Comparison of ENCODE assay signal across 28 cellular contexts in genomic region chr2:181626671-181627070, GRCh38. TPM values are rescaled to one million over a fixed set of nuclear protein-coding genes. Genes with fewer than 3 reads are reported as not detected.
DNase-seq lines count a peak whose midpoint lies in the region; ATAC-seq, FAIRE-seq and TF ChIP-seq lines count a peak whose summit lies in the region.
"Had no signal": no experiment of that assay in that cellular context is flagged by ENCODE, and none has a peak within 500 bp of the region (broad histone marks: within the 10 kb centered on the region; RNA-seq: fewer than 3 reads in every experiment).

No MANE protein-coding gene starts in this region.

- no peak for FAIRE-seq in HepG2 (lab: Jason Lieb, UNC)
- FAIRE-seq: GM19239, HTR-8/SVneo, RCC 7860 had no signal

- H3K27me3 ChIP-seq in right lobe of liver (no peaks in the 10 kb centered on the region), HepG2 (ENCODE audit: control insufficient read depth in 1 of 2, insufficient read depth in 2 of 2, low read length in 2 of 2) (no peaks in the 10 kb centered on the region)

- no peak for DNase-seq in right lobe of liver
- DNase-seq in HepG2 (ENCODE audit: low spot score), result no peak
- peak; percentile 47 for DNase-seq in NCI-H446 treated with DMSO at 0.1 percent for 48 hours (lab: John Stamatoyannopoulos, UW)
- DNase-seq in fibroblast of mammary gland (ENCODE audit: low read depth), result peak; percentile 10
- DNase-seq in posterior cingulate gyrus, result no peak
- DNase-seq: CD4-positive, CD25-positive, alpha-beta regulatory T cell; GF-D8; GOT3; HCEC 1CT; IMR-90; MG63; NCI-H1048; NCI-H1436; NCI-H187 treated with DMSO at 0.1 percent for 48 hours; NCI-H510A; NCI-H774 had no signal

- TF ChIP-seq EP300 in HepG2 (IDR thresholded peaks at IDR 0.05; ENCODE audit: low read depth in 2 of 2, low read length in 2 of 2), result no peak
- TF ChIP-seq EP300 in HepG2 (CRISPR knock-in tag; IDR thresholded peaks at IDR 0.05; ENCODE audit: borderline replicate concordance), result no peak

- no peaks in the 10 kb centered on the region for H3K4me1 Mint-ChIP-seq in stimulated activated memory B cell treated with anti-CD40 and anti-IgM and Interleukin-4, amounts not matched to agents 10 μg/mL and 1 μg/mL and 100 μg/mL, for 72 hours
- H3K4me1 Mint-ChIP-seq: CD4-positive, CD25-positive, alpha-beta regulatory T cell had no signal

- H3K79me2 ChIP-seq in HepG2 (ENCODE audit: insufficient read depth, low read length), result no peaks in the 10 kb centered on the region

- BruUV-seq in HepG2 (replicated peaks; lab: Mats Ljungman, UMichigan), result no TSS peak

- peak in 3 of 4 donors; percentile 31 to 86 (median 64) for ATAC-seq in right lobe of liver
- no peak for ATAC-seq in HepG2
- peak; percentile 8 for ATAC-seq in stimulated activated memory B cell treated with anti-CD40 and anti-IgM and Interleukin-4, amounts not matched to agents 10 μg/mL and 1 μg/mL and 100 μg/mL, for 72 hours
- ATAC-seq in HG02610 (IDR thresholded peaks at IDR 0.05; ENCODE audit: unreplicated experiment), result no peak
- ATAC-seq in HG02870 (IDR thresholded peaks at IDR 0.05; ENCODE audit: unreplicated experiment), result no peak
- ATAC-seq: Right ventricle myocardium inferior had no signal

- intact Hi-C loops in right lobe of liver (cut with DNase I), result no loop called here
- intact Hi-C loops in HepG2 (cut with micrococcal nuclease; ENCODE audit: unreplicated experiment), result no loop called here
- intact Hi-C loops in posterior cingulate gyrus (cut with DNase I), result no loop called here

- no peaks in the 10 kb centered on the region for H4K20me1 ChIP-seq in HepG2 (ENCODE audit: insufficient read depth, low read length)

- in situ Hi-C loops in HepG2 (cut with HindIII; ENCODE audit: extremely low pct_ligation_motif_present, low pct_unique_long_range_greater_than_20kb), result no loop called here

- TF ChIP-seq CTCF in right lobe of liver (IDR thresholded peaks at IDR 0.05) (no peak), HepG2 (CRISPR knock-in tag; IDR thresholded peaks at IDR 0.05) (no peak), fibroblast of mammary gland (conservative IDR thresholded peaks at IDR 0.05; ENCODE audit: control insufficient read depth, insufficient read depth, low read depth, low read length) (no peak)

- H3K9ac ChIP-seq in HepG2 (ENCODE audit: insufficient read depth, low read depth, low read length), result no peak overlapping the region
- H3K9ac ChIP-seq: KMS-11 had no signal

- no peak overlapping the region for H3K4me2 ChIP-seq in HepG2 (ENCODE audit: low read depth, low read length)
- H3K4me2 ChIP-seq: KMS-11 had no signal

- H3K27ac ChIP-seq in right lobe of liver (no peak overlapping the region), HepG2 (ENCODE audit: extremely low read length, insufficient read depth, low read length) (no peak overlapping the region)
- H3K27ac ChIP-seq: KMS-11 had no signal

- TF ChIP-seq RAD21 in HepG2 (CRISPR knock-in tag; IDR thresholded peaks at IDR 0.05), result no peak

- H3K4me1 ChIP-seq in right lobe of liver (no peaks in the 10 kb centered on the region), HepG2 (ENCODE audit: insufficient read depth, low read length) (no peaks in the 10 kb centered on the region)

- POLR2A ChIA-PET in HepG2 (lab: Yijun Ruan, JAX), result no interaction called here

- peaks cover 15% of the 10 kb centered on the region for H3K27me3 Mint-ChIP-seq in stimulated activated memory B cell treated with anti-CD40 and anti-IgM and Interleukin-4, amounts not matched to agents 10 μg/mL and 1 μg/mL and 100 μg/mL, for 72 hours

- no peak overlapping the region for H3K4me3 Mint-ChIP-seq in stimulated activated memory B cell treated with anti-CD40 and anti-IgM and Interleukin-4, amounts not matched to agents 10 μg/mL and 1 μg/mL and 100 μg/mL, for 72 hours
- H3K4me3 Mint-ChIP-seq: CD4-positive, CD25-positive, alpha-beta regulatory T cell had no signal

- H3K4me3 ChIP-seq in right lobe of liver (no peak overlapping the region), HepG2 (replicated peaks in 1 of 3; ENCODE audit: insufficient read depth in 1 of 3, low read depth in 2 of 3, low read length in 3 of 3) (no peak overlapping the region), fibroblast of mammary gland (ENCODE audit: control insufficient read depth, low read depth, low read length) (no peak overlapping the region)
- H3K4me3 ChIP-seq: MG63 had no signal

- no peaks in the 10 kb centered on the region for H3K36me3 Mint-ChIP-seq in stimulated activated memory B cell treated with anti-CD40 and anti-IgM and Interleukin-4, amounts not matched to agents 10 μg/mL and 1 μg/mL and 100 μg/mL, for 72 hours
- H3K36me3 Mint-ChIP-seq: CD4-positive, CD25-positive, alpha-beta regulatory T cell had no signal

- H3K9me3 Mint-ChIP-seq in stimulated activated memory B cell treated with anti-CD40 and anti-IgM and Interleukin-4, amounts not matched to agents 10 μg/mL and 1 μg/mL and 100 μg/mL, for 72 hours, result no peaks in the 10 kb centered on the region

- H3K9me3 ChIP-seq in right lobe of liver (no peaks in the 10 kb centered on the region), HepG2 (ENCODE audit: low read length) (no peaks in the 10 kb centered on the region)
- H3K9me3 ChIP-seq: MG63 had no signal

- no peak overlapping the region for H2AFZ ChIP-seq in HepG2 (ENCODE audit: low read length)

- TF ChIP-seq POLR2A in right lobe of liver (IDR thresholded peaks at IDR 0.05) (no peak), HepG2 (IDR thresholded peaks at IDR 0.05; ENCODE audit: insufficient read depth in 1 of 2, low read depth in 2 of 2, low read length in 2 of 2) (no peak)

- H3K27ac Mint-ChIP-seq in stimulated activated memory B cell treated with anti-CD40 and anti-IgM and Interleukin-4, amounts not matched to agents 10 μg/mL and 1 μg/mL and 100 μg/mL, for 72 hours, result no peak overlapping the region
- H3K27ac Mint-ChIP-seq: CD4-positive, CD25-positive, alpha-beta regulatory T cell had no signal

- no peaks in the 10 kb centered on the region for H3K36me3 ChIP-seq in right lobe of liver
- no peaks in the 10 kb centered on the region for H3K36me3 ChIP-seq in HepG2 (replicated peaks in 1 of 2; ENCODE audit: control insufficient read depth in 1 of 2, insufficient read depth in 2 of 2, low read length in 2 of 2)
- H3K36me3 ChIP-seq: MG63 had no signal

- CTCF ChIA-PET in HepG2 (lab: Yijun Ruan, JAX; ENCODE audit: low intra/inter-chr PET ratio, low total read pairs), result no interaction called here

TF ChIP-seq in HepG2, 621 proteins besides CTCF, POLR2A, EP300 and RAD21 (continues in another document):
- TF ChIP-seq GLI4 (CRISPR knock-in tag; IDR thresholded peaks at IDR 0.05; ENCODE audit: borderline replicate concordance), result no peak

RNA-seq across cellular contexts. Expression of gene CERKL, which starts 30.2 kb away (rescaled TPM):
- total RNA-seq in right lobe of liver, result under 1 TPM in 1 of 6 experiments, not detected in 5; 0.37 TPM
- total RNA-seq in HepG2 (2016; rRNA removed; fragmentation: Illumina TruSeq; extraction: Trizol), result not detected in 2 replicates
- not detected in 2 replicates for total RNA-seq in HepG2 (2016; cell fraction: cytosol; rRNA removed; fragmentation: Illumina TruSeq; extraction: Trizol; ENCODE audit: low read depth)
- not detected in 2 replicates for total RNA-seq in HepG2 (2016; cell fraction: insoluble cytoplasmic fraction; rRNA removed; fragmentation: Illumina TruSeq; extraction: Trizol)
- total RNA-seq in HepG2 (2016; cell fraction: membrane; rRNA removed; fragmentation: Illumina TruSeq; extraction: Trizol), result not detected in 2 replicates
- total RNA-seq in HepG2 (2016; cell fraction: nucleus; rRNA removed; fragmentation: Illumina TruSeq; extraction: Trizol), result not detected in 2 replicates
- not detected in 2 replicates for polyA plus RNA-seq in HepG2 (2011; rRNA removed)
- not detected in 2 replicates for polyA plus RNA-seq in HepG2 (2011; cell fraction: cytosol; rRNA removed)
- not detected in 2 replicates for polyA plus RNA-seq in HepG2 (2011; cell fraction: nucleus; rRNA removed)
- not detected in 2 replicates for polyA plus RNA-seq in HepG2 (2012)
- not detected in 2 replicates for polyA plus RNA-seq in HepG2 (2016; cell fraction: cytosol; fragmentation: Illumina TruSeq; extraction: Trizol; ENCODE audit: low read depth)
- polyA plus RNA-seq in HepG2 (2016; cell fraction: insoluble cytoplasmic fraction; fragmentation: Illumina TruSeq; extraction: Trizol; ENCODE audit: low read depth), result not detected in 2 replicates
- not detected in 2 replicates for polyA plus RNA-seq in HepG2 (2016; cell fraction: membrane; fragmentation: Illumina TruSeq; extraction: Trizol; ENCODE audit: low read depth)
- not detected in 2 replicates for polyA plus RNA-seq in HepG2 (2016; cell fraction: nucleus; fragmentation: Illumina TruSeq; extraction: Trizol; ENCODE audit: insufficient read depth, low read depth)
- polyA minus RNA-seq in HepG2 (2011; rRNA and poly(A)+ RNA removed; ENCODE audit: low replicate concordance), result not detected in 2 replicates
- polyA minus RNA-seq in HepG2 (2011; cell fraction: cytosol; rRNA and poly(A)+ RNA removed), result not detected in 2 replicates
- not detected in 2 replicates for polyA minus RNA-seq in HepG2 (2011; cell fraction: nucleus; rRNA and poly(A)+ RNA removed)
- total RNA-seq: CD4-positive, CD25-positive, alpha-beta regulatory T cell; OCI-LY7; Right ventricle myocardium inferior had no signal
- polyA plus RNA-seq: IMR-90 had no signal

RNA-seq across cellular contexts. Expression of gene NEUROD1, which starts 53.6 kb away (rescaled TPM):
- total RNA-seq in right lobe of liver, result not detected
- not detected in 2 replicates for total RNA-seq in HepG2 (2016; rRNA removed; fragmentation: Illumina TruSeq; extraction: Trizol)
- not detected in 2 replicates for total RNA-seq in HepG2 (2016; cell fraction: cytosol; rRNA removed; fragmentation: Illumina TruSeq; extraction: Trizol; ENCODE audit: low read depth)
- not detected in 2 replicates for total RNA-seq in HepG2 (2016; cell fraction: insoluble cytoplasmic fraction; rRNA removed; fragmentation: Illumina TruSeq; extraction: Trizol)
- total RNA-seq in HepG2 (2016; cell fraction: membrane; rRNA removed; fragmentation: Illumina TruSeq; extraction: Trizol), result not detected in 2 replicates
- not detected in 2 replicates for total RNA-seq in HepG2 (2016; cell fraction: nucleus; rRNA removed; fragmentation: Illumina TruSeq; extraction: Trizol)
- polyA plus RNA-seq in HepG2 (2011; rRNA removed), result not detected in 2 replicates
- polyA plus RNA-seq in HepG2 (2011; cell fraction: cytosol; rRNA removed), result not detected in 2 replicates
- not detected in 2 replicates for polyA plus RNA-seq in HepG2 (2011; cell fraction: nucleus; rRNA removed)
- polyA plus RNA-seq in HepG2 (2012), result not detected in 2 replicates
- not detected in 2 replicates for polyA plus RNA-seq in HepG2 (2016; cell fraction: cytosol; fragmentation: Illumina TruSeq; extraction: Trizol; ENCODE audit: low read depth)
- polyA plus RNA-seq in HepG2 (2016; cell fraction: insoluble cytoplasmic fraction; fragmentation: Illumina TruSeq; extraction: Trizol; ENCODE audit: low read depth), result not detected in 2 replicates
- polyA plus RNA-seq in HepG2 (2016; cell fraction: membrane; fragmentation: Illumina TruSeq; extraction: Trizol; ENCODE audit: low read depth), result not detected in 2 replicates
- not detected in 2 replicates for polyA plus RNA-seq in HepG2 (2016; cell fraction: nucleus; fragmentation: Illumina TruSeq; extraction: Trizol; ENCODE audit: insufficient read depth, low read depth)
- not detected in 2 replicates for polyA minus RNA-seq in HepG2 (2011; rRNA and poly(A)+ RNA removed; ENCODE audit: low replicate concordance)
- not detected in 2 replicates for polyA minus RNA-seq in HepG2 (2011; cell fraction: cytosol; rRNA and poly(A)+ RNA removed)
- not detected in 2 replicates for polyA minus RNA-seq in HepG2 (2011; cell fraction: nucleus; rRNA and poly(A)+ RNA removed)
- total RNA-seq: CD4-positive, CD25-positive, alpha-beta regulatory T cell; Daoy; IMR-90; OCI-LY7; Right ventricle myocardium inferior; SK-MEL-5 had no signal
- polyA plus RNA-seq: BJ; CD4-positive, CD25-positive, alpha-beta regulatory T cell; IMR-90 had no signal

Comparison
In these comparisons a context has a peak if more than half of its experiments do, and no peak if none do; other contexts are left out.
1. ATAC-seq: peak in right lobe of liver (3 of 4) and stimulated activated memory B cell treated with anti-CD40 and anti-IgM and Interleukin-4, amounts not matched to agents 10 μg/mL and 1 μg/mL and 100 μg/mL, for 72 hours (single experiment); none in HepG2 (single experiment), HG02610 (single experiment) and HG02870 (single experiment).
2. DNase-seq: peak in NCI-H446 treated with DMSO at 0.1 percent for 48 hours (single experiment) and fibroblast of mammary gland (single experiment); none in right lobe of liver (0 of 3), HepG2 (single experiment) and posterior cingulate gyrus (0 of 10).